In genomic region chr5:10685103-10685502, GRCh38 we compare ENCODE assay signal across 8 cellular contexts.
DNase-seq lines count a peak whose midpoint lies in the region; ATAC-seq and TF ChIP-seq lines count a peak whose summit lies in the region.
"Had no signal": no experiment of that assay in that cellular context is flagged by ENCODE, and none has a peak within 500 bp of the region (broad histone marks: within the 10 kb centered on the region; RNA-seq: fewer than 3 reads in every experiment).

No MANE protein-coding gene starts in this region.

- no peaks in the 10 kb centered on the region for H3K79me2 ChIP-seq in neural progenitor cell (ENCODE audit: low read depth)
- peaks cover 21% of the 10 kb centered on the region for H3K79me2 ChIP-seq in GM23248 (ENCODE audit: insufficient read depth)
- peaks cover 19% of the 10 kb centered on the region for H3K79me2 ChIP-seq in osteoblast (ENCODE audit: insufficient read depth, low read length)

- TF ChIP-seq CTCF in neural progenitor cell (IDR thresholded peaks at IDR 0.05) (no peak), osteoblast (IDR thresholded peaks at IDR 0.05; ENCODE audit: extremely low read depth, low read depth, low read length) (no peak)

- H3K27me3 Mint-ChIP-seq in neural progenitor cell (ENCODE audit: insufficient read depth, low read depth) = no peaks in the 10 kb centered on the region

- H3K4me2 ChIP-seq in neural progenitor cell (no peak overlapping the region), GM23248 (ENCODE audit: unreplicated experiment) (no peak overlapping the region), osteoblast (ENCODE audit: insufficient read depth, low read length) (no peak overlapping the region)

- peaks cover 38% of the 10 kb centered on the region for H3K36me3 Mint-ChIP-seq in neural progenitor cell

- H3K9me3 Mint-ChIP-seq in neural progenitor cell = peaks cover 14% of the 10 kb centered on the region

- H2AFZ ChIP-seq in neural progenitor cell (replicated peaks) (no peak overlapping the region), GM23248 (no peak overlapping the region), osteoblast (ENCODE audit: low read length) (no peak overlapping the region)

- no peaks in the 10 kb centered on the region for H3K36me3 ChIP-seq in neural progenitor cell
- peaks cover 6% of the 10 kb centered on the region for H3K36me3 ChIP-seq in GM23248 (ENCODE audit: low read depth)
- peaks cover 16% of the 10 kb centered on the region for H3K36me3 ChIP-seq in osteoblast (ENCODE audit: insufficient read depth, low read length)

- DNase-seq in neural progenitor cell (ENCODE audit: low spot score) (no peak), GM23248 (no peak), osteoblast (ENCODE audit: insufficient read length, low spot score, missing footprints) (no peak), ACHN (no peak)
- DNase-seq: T1000 had no signal

- peak; percentile 83 for ATAC-seq in GM18873 (IDR thresholded peaks at IDR 0.05; ENCODE audit: low FRiP score, unreplicated experiment)
- ATAC-seq in GM21529 (IDR thresholded peaks at IDR 0.05; ENCODE audit: unreplicated experiment) = peak; percentile 80
- peak; percentile 64 for ATAC-seq in HG03103 (IDR thresholded peaks at IDR 0.05; ENCODE audit: low read depth, unreplicated experiment)

- no peak overlapping the region for H3K4me3 ChIP-seq in neural progenitor cell
- no peak overlapping the region for H3K4me3 ChIP-seq in GM23248
- no peak overlapping the region for H3K4me3 ChIP-seq in osteoblast (ENCODE audit: insufficient read depth, low read length)

- H3K9me3 ChIP-seq in neural progenitor cell (ENCODE audit: low read depth) (no peaks in the 10 kb centered on the region), GM23248 (ENCODE audit: low read depth) (no peaks in the 10 kb centered on the region), osteoblast (ENCODE audit: low read depth, low read length) (no peaks in the 10 kb centered on the region)

- peaks cover 3% of the 10 kb centered on the region for H3F3A ChIP-seq in neural progenitor cell (ENCODE audit: low read depth)
- no peaks in the 10 kb centered on the region for H3F3A ChIP-seq in GM23248 (ENCODE audit: insufficient read depth)

- no peak overlapping the region for H3K4me3 Mint-ChIP-seq in neural progenitor cell

- H3K27ac Mint-ChIP-seq in neural progenitor cell = peak overlapping the region; percentile 62

- H3K27ac ChIP-seq in neural progenitor cell (no peak overlapping the region), GM23248 (no peak overlapping the region), osteoblast (ENCODE audit: low read depth, low read length) (no peak overlapping the region)

- no peaks in the 10 kb centered on the region for H3K27me3 ChIP-seq in neural progenitor cell
- H3K27me3 ChIP-seq in GM23248 (replicated peaks; ENCODE audit: insufficient read depth) = no peaks in the 10 kb centered on the region
- H3K27me3 ChIP-seq in osteoblast (ENCODE audit: insufficient read depth, low read length) = no peaks in the 10 kb centered on the region

- WGBS in GM23248 (ENCODE audit: low coverage in 1 of 2, low lambda C conversion rate in 2 of 2, missing lambda C conversion rate in 2 of 2), 2 experiments = 90 to 91% methylated on average over 6 of the region's 6 CpGs

- in situ Hi-C loops in GM23248 (cut with MboI) (loop anchor here (25.0 kb wide), 2 partner anchors 502 to 1327 kb away; no protein-coding TSS in a partner anchor), ACHN (cut with HindIII; ENCODE audit: low pct_ligation_motif_present, low pct_unique_long_range_greater_than_20kb, low sequenced_read_pairs) (no loop called here)

- peaks cover 7% of the 10 kb centered on the region for H3K4me1 Mint-ChIP-seq in neural progenitor cell

- H4K20me1 ChIP-seq in neural progenitor cell (ENCODE audit: low read depth) = no peaks in the 10 kb centered on the region
- no peaks in the 10 kb centered on the region for H4K20me1 ChIP-seq in GM23248 (ENCODE audit: insufficient read depth)
- H4K20me1 ChIP-seq in osteoblast (ENCODE audit: insufficient read depth, low read length) = peaks cover 8% of the 10 kb centered on the region

- H3K9me2 ChIP-seq in GM23248 (ENCODE audit: insufficient read depth) = no peaks in the 10 kb centered on the region

- H3K9ac ChIP-seq in neural progenitor cell (no peak overlapping the region), GM23248 (no peak overlapping the region)

- H3K4me1 ChIP-seq in neural progenitor cell (no peaks in the 10 kb centered on the region), GM23248 (ENCODE audit: insufficient read depth) (0 out of 2 replicates have a peak, but pooled peaks cover 10% of the 10 kb centered on the region), osteoblast (ENCODE audit: insufficient read depth, low read length) (peaks cover 11% of the 10 kb centered on the region)
